ENCODE assay signal across 19 cellular contexts in genomic region chr19:39696418-39696817, GRCh38. TPM values are rescaled to one million over a fixed set of nuclear protein-coding genes. Genes with fewer than 3 reads are reported as not detected.
"Had no signal": no experiment of that assay in that cellular context is flagged by ENCODE, and none has a peak within 500 bp of the region (broad histone marks: within the 10 kb centered on the region; RNA-seq: fewer than 3 reads in every experiment).

No MANE protein-coding gene starts in this region.

- H3K4me3 ChIP-seq: coronary artery, left ventricle myocardium inferior, psoas muscle, stomach, thoracic aorta, uterus had no signal

- H3K4me1 Mint-ChIP-seq: activated T-helper 17 cell treated with anti-CD3 and anti-CD28 coated beads, Interleukin-2, amount 50 U/mL, for 72 hours; nephron progenitor cell had no signal

- H3K9me3 ChIP-seq: left ventricle myocardium inferior, psoas muscle, stomach, thoracic aorta, uterus had no signal

- H3K9me3 Mint-ChIP-seq: activated naive CD4-positive, alpha-beta T cell treated with anti-CD3 and anti-CD28 coated beads for 36 hours; activated T-helper 17 cell treated with anti-CD3 and anti-CD28 coated beads, Interleukin-2, amount 50 U/mL, for 72 hours; nephron progenitor cell had no signal

- H3K27me3 ChIP-seq: uterus had no signal

- H3K27ac ChIP-seq: coronary artery, left ventricle myocardium inferior, psoas muscle, stomach, thoracic aorta, uterus, WERI-Rb-1 had no signal

- ATAC-seq: activated T-helper 17 cell treated with anti-CD3 and anti-CD28 coated beads, Interleukin-2, amount 50 U/mL, for 72 hours; psoas muscle had no signal

- H3K27ac Mint-ChIP-seq: activated naive CD4-positive, alpha-beta T cell treated with anti-CD3 and anti-CD28 coated beads for 36 hours; activated T-helper 17 cell treated with anti-CD3 and anti-CD28 coated beads, Interleukin-2, amount 50 U/mL, for 72 hours; nephron progenitor cell had no signal

- H3K4me1 ChIP-seq: left ventricle myocardium inferior, psoas muscle, stomach, uterus had no signal

- H3K4me3 Mint-ChIP-seq: activated naive CD4-positive, alpha-beta T cell treated with anti-CD3 and anti-CD28 coated beads for 36 hours; activated T-helper 17 cell treated with anti-CD3 and anti-CD28 coated beads, Interleukin-2, amount 50 U/mL, for 72 hours; nephron progenitor cell had no signal

- DNase-seq: activated CD4-positive, alpha-beta T cell treated with anti-CD3 and anti-CD28 coated beads for 4 hours; activated naive CD4-positive, alpha-beta T cell treated with anti-CD3 and anti-CD28 coated beads for 36 hours; caudate nucleus; effector CD4-positive, alpha-beta T cell; left ventricle myocardium inferior; nephron progenitor cell; psoas muscle; stimulated activated CD4-positive, alpha-beta T cell treated with anti-CD3 and anti-CD28 coated beads, Interleukin-15, amount 100 ng/mL, for 24 hours; stimulated activated CD4-positive, alpha-beta T cell treated with anti-CD3 and anti-CD28 coated beads, Interleukin-4, amount 100 ng/mL, for 4 hours; stomach; uterus; WERI-Rb-1 had no signal

- FAIRE-seq: endothelial cell of umbilical vein, keratinocyte had no signal

- H3K36me3 ChIP-seq: left ventricle myocardium inferior, stomach, thoracic aorta, uterus, WERI-Rb-1 had no signal

RNA-seq across cellular contexts. Expression of gene LGALS14, which starts 7.9 kb away (rescaled TPM):
- total RNA-seq: endothelial cell of umbilical vein, left ventricle myocardium inferior, mesenteric fat pad, osteoblast, psoas muscle, stomach, thoracic aorta, uterus had no signal

RNA-seq across cellular contexts. Expression of gene LGALS16, which starts 40.7 kb away (rescaled TPM):
- total RNA-seq: activated naive CD4-positive, alpha-beta T cell treated with anti-CD3 and anti-CD28 coated beads for 36 hours; activated T-helper 17 cell treated with anti-CD3 and anti-CD28 coated beads, Interleukin-2, amount 50 U/mL, for 72 hours; endothelial cell of umbilical vein; left ventricle myocardium inferior; mesenteric fat pad; osteoblast; psoas muscle; stomach; thoracic aorta; uterus had no signal

RNA-seq across cellular contexts. Expression of gene CLC, which starts 41.4 kb away (rescaled TPM):
- total RNA-seq: activated naive CD4-positive, alpha-beta T cell treated with anti-CD3 and anti-CD28 coated beads for 36 hours; activated T-helper 17 cell treated with anti-CD3 and anti-CD28 coated beads, Interleukin-2, amount 50 U/mL, for 72 hours; endothelial cell of umbilical vein; left ventricle myocardium inferior; mesenteric fat pad; osteoblast; thoracic aorta; uterus had no signal
